1 cellular context compared by ENCODE assay signal in the genomic region with DNA sequence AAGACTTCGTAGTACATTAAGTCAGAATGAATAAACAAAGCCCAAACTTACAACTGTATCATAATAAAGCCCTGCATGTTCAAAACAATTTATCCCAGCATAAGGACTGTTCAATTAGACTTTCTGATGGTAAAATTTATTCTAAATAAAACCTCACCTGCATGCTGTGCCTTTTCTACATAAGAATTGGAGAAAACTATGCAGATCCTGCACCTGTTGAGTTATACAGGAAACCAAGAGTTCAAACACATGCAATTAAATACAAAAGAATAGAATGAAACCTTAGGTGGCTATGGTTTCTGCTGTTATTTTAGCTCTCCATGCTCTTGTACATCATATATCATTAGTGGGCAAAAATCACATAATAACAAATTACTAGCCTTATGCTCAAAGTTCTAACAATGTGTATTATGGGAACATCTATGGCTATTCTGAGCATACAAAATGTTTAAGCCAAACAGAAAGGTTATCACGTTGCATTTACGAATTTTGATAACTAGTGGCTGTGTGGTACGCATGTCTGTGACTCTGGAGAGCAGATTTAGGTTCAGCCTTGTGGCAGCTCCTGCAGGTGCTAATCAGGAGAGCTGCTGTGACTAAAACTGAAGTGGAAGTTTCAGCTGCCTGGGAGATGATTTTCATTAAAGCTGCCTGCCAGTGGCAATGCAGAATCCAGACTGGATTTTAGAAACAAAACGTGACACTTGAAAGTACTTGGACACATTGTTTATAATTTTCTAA.
TF ChIP-seq lines count a peak whose summit lies in the region.

No MANE protein-coding gene starts in this region.

TF ChIP-seq in WTC11, 78 proteins besides CTCF, POLR2A, EP300 and RAD21 (continued from another document):
- TF ChIP-seq, protein P1, sequence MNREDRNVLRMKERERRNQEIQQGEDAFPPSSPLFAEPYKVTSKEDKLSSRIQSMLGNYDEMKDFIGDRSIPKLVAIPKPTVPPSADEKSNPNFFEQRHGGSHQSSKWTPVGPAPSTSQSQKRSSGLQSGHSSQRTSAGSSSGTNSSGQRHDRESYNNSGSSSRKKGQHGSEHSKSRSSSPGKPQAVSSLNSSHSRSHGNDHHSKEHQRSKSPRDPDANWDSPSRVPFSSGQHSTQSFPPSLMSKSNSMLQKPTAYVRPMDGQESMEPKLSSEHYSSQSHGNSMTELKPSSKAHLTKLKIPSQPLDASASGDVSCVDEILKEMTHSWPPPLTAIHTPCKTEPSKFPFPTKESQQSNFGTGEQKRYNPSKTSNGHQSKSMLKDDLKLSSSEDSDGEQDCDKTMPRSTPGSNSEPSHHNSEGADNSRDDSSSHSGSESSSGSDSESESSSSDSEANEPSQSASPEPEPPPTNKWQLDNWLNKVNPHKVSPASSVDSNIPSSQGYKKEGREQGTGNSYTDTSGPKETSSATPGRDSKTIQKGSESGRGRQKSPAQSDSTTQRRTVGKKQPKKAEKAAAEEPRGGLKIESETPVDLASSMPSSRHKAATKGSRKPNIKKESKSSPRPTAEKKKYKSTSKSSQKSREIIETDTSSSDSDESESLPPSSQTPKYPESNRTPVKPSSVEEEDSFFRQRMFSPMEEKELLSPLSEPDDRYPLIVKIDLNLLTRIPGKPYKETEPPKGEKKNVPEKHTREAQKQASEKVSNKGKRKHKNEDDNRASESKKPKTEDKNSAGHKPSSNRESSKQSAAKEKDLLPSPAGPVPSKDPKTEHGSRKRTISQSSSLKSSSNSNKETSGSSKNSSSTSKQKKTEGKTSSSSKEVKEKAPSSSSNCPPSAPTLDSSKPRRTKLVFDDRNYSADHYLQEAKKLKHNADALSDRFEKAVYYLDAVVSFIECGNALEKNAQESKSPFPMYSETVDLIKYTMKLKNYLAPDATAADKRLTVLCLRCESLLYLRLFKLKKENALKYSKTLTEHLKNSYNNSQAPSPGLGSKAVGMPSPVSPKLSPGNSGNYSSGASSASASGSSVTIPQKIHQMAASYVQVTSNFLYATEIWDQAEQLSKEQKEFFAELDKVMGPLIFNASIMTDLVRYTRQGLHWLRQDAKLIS (CRISPR knock-in tag; IDR thresholded peaks at IDR 0.05; ENCODE audit: borderline replicate concordance), result no peak
